ENCODE assay signal across 1 cellular context in the genomic region with DNA sequence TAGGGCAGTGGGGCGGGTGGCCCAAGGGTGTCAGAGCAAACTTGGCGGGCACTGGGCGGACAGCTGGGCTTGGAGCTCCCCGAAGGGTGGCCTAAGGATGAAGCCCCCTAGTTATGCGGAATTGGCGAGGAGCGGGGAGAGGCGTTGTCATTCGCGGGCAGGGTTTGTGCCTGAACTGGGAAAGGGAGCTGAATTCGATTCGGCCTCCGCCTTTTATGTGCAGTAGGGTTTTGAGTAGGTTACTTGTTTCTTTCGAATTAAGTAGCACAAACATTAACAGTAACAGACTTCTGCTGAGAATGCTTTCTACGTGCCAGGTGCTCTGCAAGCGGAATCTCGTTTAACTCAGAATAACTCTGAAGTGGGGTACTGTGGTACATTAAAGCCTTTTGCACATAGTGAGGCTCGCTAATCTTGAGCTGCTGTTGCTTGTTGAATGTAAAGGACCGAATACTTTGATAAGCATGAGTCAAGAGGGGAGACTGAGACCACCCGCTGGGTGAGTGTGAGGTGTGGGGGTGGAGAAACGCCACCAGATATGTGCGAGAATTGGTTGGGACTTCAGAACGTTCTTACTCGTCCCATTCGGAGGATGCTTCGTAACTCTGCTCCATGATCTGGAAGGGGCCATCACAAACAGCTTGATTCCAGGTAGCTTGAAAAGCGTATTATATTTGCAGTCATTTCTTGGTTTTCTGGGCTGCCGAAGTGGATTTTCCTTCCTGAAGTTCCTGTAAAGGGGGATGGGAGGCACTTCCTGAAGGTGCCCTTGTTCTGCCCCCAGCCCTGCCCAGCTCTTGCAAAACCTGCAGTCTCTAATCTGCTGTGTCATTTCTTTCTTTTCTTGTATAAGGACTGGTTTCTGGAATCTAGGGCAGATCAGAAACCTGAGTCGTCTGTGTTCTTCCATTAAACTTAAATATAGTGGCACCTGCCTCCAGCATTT.
A peak's percentile ranks its signal among the peaks of the same experiment; 100 is the strongest.
TF ChIP-seq lines count a peak whose summit lies in the region.

No MANE protein-coding gene starts in this region.

TF ChIP-seq in HepG2, 621 proteins besides CTCF, POLR2A, EP300 and RAD21 (continued from another document and continues in another):
- TF ChIP-seq MAF1 (CRISPR knock-in tag; IDR thresholded peaks at IDR 0.05; ENCODE audit: borderline replicate concordance) (no peak), ZBTB37 (CRISPR knock-in tag; IDR thresholded peaks at IDR 0.05) (no peak), ZMYM2 (CRISPR knock-in tag; IDR thresholded peaks at IDR 0.05) (no peak), ZNF446 (CRISPR knock-in tag; IDR thresholded peaks at IDR 0.05) (no peak), RARA (CRISPR knock-in tag; IDR thresholded peaks at IDR 0.05) (peak; percentile 80), PHF8 (CRISPR knock-in tag; IDR thresholded peaks at IDR 0.05) (no peak), SIN3A (IDR thresholded peaks at IDR 0.05; ENCODE audit: borderline replicate concordance, low read depth, low read length) (peak; percentile 62; the same call in 1 of the 2 replicates), ZNF329 (CRISPR knock-in tag; IDR thresholded peaks at IDR 0.05; ENCODE audit: low read depth) (no peak), CEBPB (IDR thresholded peaks at IDR 0.05; ENCODE audit: borderline replicate concordance, low read depth, low read length) (peak; percentile 90), ZNF207 (IDR thresholded peaks at IDR 0.05; ENCODE audit: borderline replicate concordance) (no peak), NCOA2 (CRISPR knock-in tag; IDR thresholded peaks at IDR 0.05) (0 out of 2 replicates have a peak, but pooled peaks have one; percentile 13), ZFP36L1 (CRISPR knock-in tag; IDR thresholded peaks at IDR 0.05) (no peak), ZKSCAN1 (IDR thresholded peaks at IDR 0.05; ENCODE audit: low read length) (0 out of 2 replicates have a peak, but pooled peaks have one; percentile 18), ZFP82 (CRISPR knock-in tag; IDR thresholded peaks at IDR 0.05; ENCODE audit: borderline replicate concordance) (no peak), TEAD3 (CRISPR knock-in tag; optimal IDR thresholded peaks at IDR 0.05; ENCODE audit: borderline replicate concordance) (no peak), FOXA3 (CRISPR knock-in tag; IDR thresholded peaks at IDR 0.05) (no peak), ZNF510 (CRISPR knock-in tag; IDR thresholded peaks at IDR 0.05; ENCODE audit: low read depth) (0 out of 2 replicates have a peak, but pooled peaks have one; percentile 49), ZNF281 (CRISPR knock-in tag; IDR thresholded peaks at IDR 0.05; ENCODE audit: borderline replicate concordance) (peak; percentile 87), TIGD3 (CRISPR knock-in tag; IDR thresholded peaks at IDR 0.05; ENCODE audit: borderline replicate concordance) (no peak; the same call in 1 of the 2 replicates), ZBTB7B (CRISPR knock-in tag; IDR thresholded peaks at IDR 0.05) (no peak), RBM39 (IDR thresholded peaks at IDR 0.05; ENCODE audit: low read depth, low read length, poor library complexity, severe bottlenecking) (no peak), ZC3H13 (CRISPR knock-in tag; IDR thresholded peaks at IDR 0.05) (no peak), PLSCR1 (CRISPR knock-in tag; IDR thresholded peaks at IDR 0.05; ENCODE audit: borderline replicate concordance) (no peak), CBX2 (IDR thresholded peaks at IDR 0.05; ENCODE audit: low read depth, low read length) (no peak), CBX2 (CRISPR knock-in tag; IDR thresholded peaks at IDR 0.05; ENCODE audit: low read depth) (no peak), HDAC1 (CRISPR knock-in tag; IDR thresholded peaks at IDR 0.05) (no peak), KDM3A (CRISPR knock-in tag; IDR thresholded peaks at IDR 0.05; ENCODE audit: low read depth) (no peak), ZFYVE20 (CRISPR knock-in tag; IDR thresholded peaks at IDR 0.05; ENCODE audit: borderline replicate concordance, low read depth) (no peak), ZSCAN20 (CRISPR knock-in tag; IDR thresholded peaks at IDR 0.05; ENCODE audit: borderline replicate concordance) (no peak), ZNF180 (CRISPR knock-in tag; IDR thresholded peaks at IDR 0.05; ENCODE audit: borderline replicate concordance, low read depth) (0 out of 2 replicates have a peak, but pooled peaks have one; percentile 7), ZHX2 (IDR thresholded peaks at IDR 0.05; ENCODE audit: low read depth) (no peak), ZHX2 (CRISPR knock-in tag; IDR thresholded peaks at IDR 0.05; ENCODE audit: borderline replicate concordance) (0 out of 2 replicates have a peak, but pooled peaks have one; percentile 59), ZMYM4 (CRISPR knock-in tag; IDR thresholded peaks at IDR 0.05) (no peak), NBN (conservative IDR thresholded peaks at IDR 0.05) (no peak)
- TF ChIP-seq, protein P1, sequence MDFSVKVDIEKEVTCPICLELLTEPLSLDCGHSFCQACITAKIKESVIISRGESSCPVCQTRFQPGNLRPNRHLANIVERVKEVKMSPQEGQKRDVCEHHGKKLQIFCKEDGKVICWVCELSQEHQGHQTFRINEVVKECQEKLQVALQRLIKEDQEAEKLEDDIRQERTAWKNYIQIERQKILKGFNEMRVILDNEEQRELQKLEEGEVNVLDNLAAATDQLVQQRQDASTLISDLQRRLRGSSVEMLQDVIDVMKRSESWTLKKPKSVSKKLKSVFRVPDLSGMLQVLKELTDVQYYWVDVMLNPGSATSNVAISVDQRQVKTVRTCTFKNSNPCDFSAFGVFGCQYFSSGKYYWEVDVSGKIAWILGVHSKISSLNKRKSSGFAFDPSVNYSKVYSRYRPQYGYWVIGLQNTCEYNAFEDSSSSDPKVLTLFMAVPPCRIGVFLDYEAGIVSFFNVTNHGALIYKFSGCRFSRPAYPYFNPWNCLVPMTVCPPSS (IDR thresholded peaks at IDR 0.05): no peak
- TF ChIP-seq, protein P2, sequence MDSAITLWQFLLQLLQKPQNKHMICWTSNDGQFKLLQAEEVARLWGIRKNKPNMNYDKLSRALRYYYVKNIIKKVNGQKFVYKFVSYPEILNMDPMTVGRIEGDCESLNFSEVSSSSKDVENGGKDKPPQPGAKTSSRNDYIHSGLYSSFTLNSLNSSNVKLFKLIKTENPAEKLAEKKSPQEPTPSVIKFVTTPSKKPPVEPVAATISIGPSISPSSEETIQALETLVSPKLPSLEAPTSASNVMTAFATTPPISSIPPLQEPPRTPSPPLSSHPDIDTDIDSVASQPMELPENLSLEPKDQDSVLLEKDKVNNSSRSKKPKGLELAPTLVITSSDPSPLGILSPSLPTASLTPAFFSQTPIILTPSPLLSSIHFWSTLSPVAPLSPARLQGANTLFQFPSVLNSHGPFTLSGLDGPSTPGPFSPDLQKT (CRISPR knock-in tag; IDR thresholded peaks at IDR 0.05; ENCODE audit: borderline replicate concordance): no peak
- TF ChIP-seq, protein P3, sequence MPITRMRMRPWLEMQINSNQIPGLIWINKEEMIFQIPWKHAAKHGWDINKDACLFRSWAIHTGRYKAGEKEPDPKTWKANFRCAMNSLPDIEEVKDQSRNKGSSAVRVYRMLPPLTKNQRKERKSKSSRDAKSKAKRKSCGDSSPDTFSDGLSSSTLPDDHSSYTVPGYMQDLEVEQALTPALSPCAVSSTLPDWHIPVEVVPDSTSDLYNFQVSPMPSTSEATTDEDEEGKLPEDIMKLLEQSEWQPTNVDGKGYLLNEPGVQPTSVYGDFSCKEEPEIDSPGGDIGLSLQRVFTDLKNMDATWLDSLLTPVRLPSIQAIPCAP (CRISPR knock-in tag; IDR thresholded peaks at IDR 0.05; ENCODE audit: low read depth): 0 out of 2 replicates have a peak, but pooled peaks have one; percentile 15
- TF ChIP-seq, protein P4, sequence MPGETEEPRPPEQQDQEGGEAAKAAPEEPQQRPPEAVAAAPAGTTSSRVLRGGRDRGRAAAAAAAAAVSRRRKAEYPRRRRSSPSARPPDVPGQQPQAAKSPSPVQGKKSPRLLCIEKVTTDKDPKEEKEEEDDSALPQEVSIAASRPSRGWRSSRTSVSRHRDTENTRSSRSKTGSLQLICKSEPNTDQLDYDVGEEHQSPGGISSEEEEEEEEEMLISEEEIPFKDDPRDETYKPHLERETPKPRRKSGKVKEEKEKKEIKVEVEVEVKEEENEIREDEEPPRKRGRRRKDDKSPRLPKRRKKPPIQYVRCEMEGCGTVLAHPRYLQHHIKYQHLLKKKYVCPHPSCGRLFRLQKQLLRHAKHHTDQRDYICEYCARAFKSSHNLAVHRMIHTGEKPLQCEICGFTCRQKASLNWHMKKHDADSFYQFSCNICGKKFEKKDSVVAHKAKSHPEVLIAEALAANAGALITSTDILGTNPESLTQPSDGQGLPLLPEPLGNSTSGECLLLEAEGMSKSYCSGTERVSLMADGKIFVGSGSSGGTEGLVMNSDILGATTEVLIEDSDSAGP (CRISPR knock-in tag; IDR thresholded peaks at IDR 0.05; ENCODE audit: borderline replicate concordance): no peak
- TF ChIP-seq, protein P5, sequence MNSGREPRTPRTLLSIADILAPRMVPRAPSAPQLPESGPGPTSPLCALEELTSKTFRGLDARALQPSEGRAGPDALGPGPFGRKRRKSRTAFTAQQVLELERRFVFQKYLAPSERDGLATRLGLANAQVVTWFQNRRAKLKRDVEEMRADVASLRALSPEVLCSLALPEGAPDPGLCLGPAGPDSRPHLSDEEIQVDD (CRISPR knock-in tag; IDR thresholded peaks at IDR 0.05; ENCODE audit: borderline replicate concordance): no peak
